In the genomic region with DNA sequence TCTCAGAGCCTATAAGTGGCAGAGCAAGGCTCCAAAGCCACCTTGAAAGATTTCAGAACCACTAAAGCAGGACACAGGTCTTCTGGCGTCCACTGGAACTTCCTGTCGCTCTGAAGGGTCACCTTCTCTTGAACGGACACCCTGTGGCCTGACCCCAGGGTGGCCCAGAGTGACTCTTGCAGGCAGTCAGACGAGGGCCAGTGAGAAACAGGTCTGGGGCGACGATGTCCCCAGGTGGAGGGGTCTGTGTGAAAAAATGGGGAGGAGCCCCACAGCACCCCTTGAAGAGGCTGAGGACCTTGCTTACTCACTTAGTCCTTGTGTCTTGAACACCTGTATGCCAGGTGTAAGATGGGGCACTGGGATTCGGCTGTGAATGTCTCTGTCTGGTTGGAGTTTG, we compare ENCODE assay signal across 2 cellular contexts.
TF ChIP-seq lines count a peak whose summit lies in the region.

No MANE protein-coding gene starts in this region.

TF ChIP-seq in GM23338, 12 proteins besides CTCF, POLR2A, EP300 and RAD21 (continued from another document and continues in another):
- TF ChIP-seq, protein P1, sequence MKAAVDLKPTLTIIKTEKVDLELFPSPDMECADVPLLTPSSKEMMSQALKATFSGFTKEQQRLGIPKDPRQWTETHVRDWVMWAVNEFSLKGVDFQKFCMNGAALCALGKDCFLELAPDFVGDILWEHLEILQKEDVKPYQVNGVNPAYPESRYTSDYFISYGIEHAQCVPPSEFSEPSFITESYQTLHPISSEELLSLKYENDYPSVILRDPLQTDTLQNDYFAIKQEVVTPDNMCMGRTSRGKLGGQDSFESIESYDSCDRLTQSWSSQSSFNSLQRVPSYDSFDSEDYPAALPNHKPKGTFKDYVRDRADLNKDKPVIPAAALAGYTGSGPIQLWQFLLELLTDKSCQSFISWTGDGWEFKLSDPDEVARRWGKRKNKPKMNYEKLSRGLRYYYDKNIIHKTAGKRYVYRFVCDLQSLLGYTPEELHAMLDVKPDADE (IDR thresholded peaks at IDR 0.05), result no peak
- TF ChIP-seq, protein P2, sequence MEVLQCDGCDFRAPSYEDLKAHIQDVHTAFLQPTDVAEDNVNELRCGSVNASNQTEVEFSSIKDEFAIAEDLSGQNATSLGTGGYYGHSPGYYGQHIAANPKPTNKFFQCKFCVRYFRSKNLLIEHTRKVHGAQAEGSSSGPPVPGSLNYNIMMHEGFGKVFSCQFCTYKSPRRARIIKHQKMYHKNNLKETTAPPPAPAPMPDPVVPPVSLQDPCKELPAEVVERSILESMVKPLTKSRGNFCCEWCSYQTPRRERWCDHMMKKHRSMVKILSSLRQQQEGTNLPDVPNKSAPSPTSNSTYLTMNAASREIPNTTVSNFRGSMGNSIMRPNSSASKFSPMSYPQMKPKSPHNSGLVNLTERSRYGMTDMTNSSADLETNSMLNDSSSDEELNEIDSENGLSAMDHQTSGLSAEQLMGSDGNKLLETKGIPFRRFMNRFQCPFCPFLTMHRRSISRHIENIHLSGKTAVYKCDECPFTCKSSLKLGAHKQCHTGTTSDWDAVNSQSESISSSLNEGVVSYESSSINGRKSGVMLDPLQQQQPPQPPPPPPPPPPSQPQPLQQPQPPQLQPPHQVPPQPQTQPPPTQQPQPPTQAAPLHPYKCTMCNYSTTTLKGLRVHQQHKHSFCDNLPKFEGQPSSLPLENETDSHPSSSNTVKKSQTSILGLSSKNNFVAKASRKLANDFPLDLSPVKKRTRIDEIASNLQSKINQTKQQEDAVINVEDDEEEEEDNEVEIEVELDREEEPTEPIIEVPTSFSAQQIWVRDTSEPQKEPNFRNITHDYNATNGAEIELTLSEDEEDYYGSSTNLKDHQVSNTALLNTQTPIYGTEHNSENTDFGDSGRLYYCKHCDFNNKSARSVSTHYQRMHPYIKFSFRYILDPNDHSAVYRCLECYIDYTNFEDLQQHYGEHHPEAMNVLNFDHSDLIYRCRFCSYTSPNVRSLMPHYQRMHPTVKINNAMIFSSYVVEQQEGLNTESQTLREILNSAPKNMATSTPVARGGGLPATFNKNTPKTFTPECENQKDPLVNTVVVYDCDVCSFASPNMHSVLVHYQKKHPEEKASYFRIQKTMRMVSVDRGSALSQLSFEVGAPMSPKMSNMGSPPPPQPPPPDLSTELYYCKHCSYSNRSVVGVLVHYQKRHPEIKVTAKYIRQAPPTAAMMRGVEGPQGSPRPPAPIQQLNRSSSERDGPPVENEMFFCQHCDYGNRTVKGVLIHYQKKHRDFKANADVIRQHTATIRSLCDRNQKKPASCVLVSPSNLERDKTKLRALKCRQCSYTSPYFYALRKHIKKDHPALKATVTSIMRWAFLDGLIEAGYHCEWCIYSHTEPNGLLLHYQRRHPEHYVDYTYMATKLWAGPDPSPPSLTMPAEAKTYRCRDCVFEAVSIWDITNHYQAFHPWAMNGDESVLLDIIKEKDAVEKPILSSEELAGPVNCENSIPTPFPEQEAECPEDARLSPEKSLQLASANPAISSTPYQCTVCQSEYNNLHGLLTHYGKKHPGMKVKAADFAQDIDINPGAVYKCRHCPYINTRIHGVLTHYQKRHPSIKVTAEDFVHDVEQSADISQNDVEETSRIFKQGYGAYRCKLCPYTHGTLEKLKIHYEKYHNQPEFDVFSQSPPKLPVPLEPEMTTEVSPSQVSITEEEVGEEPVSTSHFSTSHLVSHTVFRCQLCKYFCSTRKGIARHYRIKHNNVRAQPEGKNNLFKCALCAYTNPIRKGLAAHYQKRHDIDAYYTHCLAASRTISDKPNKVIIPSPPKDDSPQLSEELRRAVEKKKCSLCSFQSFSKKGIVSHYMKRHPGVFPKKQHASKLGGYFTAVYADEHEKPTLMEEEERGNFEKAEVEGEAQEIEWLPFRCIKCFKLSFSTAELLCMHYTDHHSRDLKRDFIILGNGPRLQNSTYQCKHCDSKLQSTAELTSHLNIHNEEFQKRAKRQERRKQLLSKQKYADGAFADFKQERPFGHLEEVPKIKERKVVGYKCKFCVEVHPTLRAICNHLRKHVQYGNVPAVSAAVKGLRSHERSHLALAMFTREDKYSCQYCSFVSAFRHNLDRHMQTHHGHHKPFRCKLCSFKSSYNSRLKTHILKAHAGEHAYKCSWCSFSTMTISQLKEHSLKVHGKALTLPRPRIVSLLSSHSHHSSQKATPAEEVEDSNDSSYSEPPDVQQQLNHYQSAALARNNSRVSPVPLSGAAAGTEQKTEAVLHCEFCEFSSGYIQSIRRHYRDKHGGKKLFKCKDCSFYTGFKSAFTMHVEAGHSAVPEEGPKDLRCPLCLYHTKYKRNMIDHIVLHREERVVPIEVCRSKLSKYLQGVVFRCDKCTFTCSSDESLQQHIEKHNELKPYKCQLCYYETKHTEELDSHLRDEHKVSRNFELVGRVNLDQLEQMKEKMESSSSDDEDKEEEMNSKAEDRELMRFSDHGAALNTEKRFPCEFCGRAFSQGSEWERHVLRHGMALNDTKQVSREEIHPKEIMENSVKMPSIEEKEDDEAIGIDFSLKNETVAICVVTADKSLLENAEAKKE (CRISPR knock-in tag; IDR thresholded peaks at IDR 0.05), result no peak
- TF ChIP-seq NANOG (IDR thresholded peaks at IDR 0.05; ENCODE audit: borderline replicate concordance) (no peak), STAT1 (IDR thresholded peaks at IDR 0.05; ENCODE audit: unreplicated experiment) (no peak), EZH2phosphoT487 (IDR thresholded peaks at IDR 0.05; ENCODE audit: unreplicated experiment) (no peak), JUNB (IDR thresholded peaks at IDR 0.05; ENCODE audit: unreplicated experiment) (no peak), POLR2AphosphoS5 (IDR thresholded peaks at IDR 0.05; ENCODE audit: low read depth) (no peak), ZNF331 (CRISPR knock-in tag; IDR thresholded peaks at IDR 0.05; ENCODE audit: low read depth) (no peak), CREB1 (CRISPR knock-in tag; IDR thresholded peaks at IDR 0.05; ENCODE audit: low read depth) (no peak), ZNF114 (CRISPR knock-in tag; IDR thresholded peaks at IDR 0.05) (no peak)

TF ChIP-seq in neural cell, 6 proteins besides CTCF, POLR2A, EP300 and RAD21 (continued from another document):
- TF ChIP-seq REST (IDR thresholded peaks at IDR 0.05; ENCODE audit: borderline replicate concordance) (no peak), MXI1 (conservative IDR thresholded peaks at IDR 0.05; ENCODE audit: poor library complexity, severe bottlenecking) (no peak)
